Comparison of ENCODE assay signal across 17 cellular contexts in genomic region chr21:37341254-37341960, GRCh38. TPM values are rescaled to one million over a fixed set of nuclear protein-coding genes. Genes with fewer than 3 reads are reported as not detected.
DNase-seq lines count a peak whose midpoint lies in the region; ATAC-seq, FAIRE-seq and TF ChIP-seq lines count a peak whose summit lies in the region.
"Had no signal": no experiment of that assay in that cellular context is flagged by ENCODE, and none has a peak within 500 bp of the region (broad histone marks: within the 10 kb centered on the region; RNA-seq: fewer than 3 reads in every experiment).

No MANE protein-coding gene starts in this region.

- dilution Hi-C loops in endothelial cell of umbilical vein (cut with MboI; ENCODE audit: extremely low pct_ligation_motif_present, low sequenced_read_pairs): no loop called here

- no peak for FAIRE-seq in endothelial cell of umbilical vein (lab: Jason Lieb, UNC)

- intact Hi-C loops in endothelial cell of umbilical vein (cut with micrococcal nuclease) (loop anchor here (1.0 kb wide), 2 partner anchors 17 to 74 kb away; partner anchors contain the start of gene VPS26C), lower leg skin (cut with DNase I; ENCODE audit: low total_unique reads) (no loop called here)

- H3K4me2 ChIP-seq in endothelial cell of umbilical vein (ENCODE audit: insufficient read depth, low read length): peak overlapping the region; percentile 69
- H3K4me2 ChIP-seq: BLaER1 treated with 17β-estradiol and CSF1 and Interleukin-3, amounts not matched to agents 10 nM and 100 nM had no signal

- no peaks in the 10 kb centered on the region for H3K9me1 ChIP-seq in endothelial cell of umbilical vein (replicated peaks; ENCODE audit: control insufficient read depth, extremely low read depth, insufficient read depth, low read length)

- H3K4me1 ChIP-seq in endothelial cell of umbilical vein (ENCODE audit: control insufficient read depth, extremely low read depth, insufficient read depth, low read length) (peaks cover 36% of the 10 kb centered on the region), mesodermal cell (ENCODE audit: control insufficient read depth, insufficient read depth, low read length, poor library complexity, severe bottlenecking) (peaks cover 19% of the 10 kb centered on the region)

- DNase-seq in Daoy (ENCODE audit: low read depth): peak; percentile 36
- peak; percentile 45 for DNase-seq in NCI-H226
- peak; percentile 62 for DNase-seq in endothelial cell of umbilical vein (ENCODE audit: low read depth, low spot score)
- DNase-seq in lower leg skin (ENCODE audit: low spot score in 2 of 2): no peak
- no peak for DNase-seq in SW 1271 (lab: John Stamatoyannopoulos, UW)
- DNase-seq: activated CD4-positive, alpha-beta T cell treated with anti-CD3 and anti-CD28 coated beads for 1 hour; activated gamma-delta T cell; cortex of kidney; left lung; NCI-H1092 treated with DMSO at 0.1 percent for 48 hours; NCI-H2171 treated with DMSO at 0.1 percent for 48 hours; SHP77; T1000 had no signal

- no peaks in the 10 kb centered on the region for H3K9me3 ChIP-seq in endothelial cell of umbilical vein (replicated peaks; ENCODE audit: control insufficient read depth, insufficient read depth, low read length)
- no peaks in the 10 kb centered on the region for H3K9me3 ChIP-seq in mesodermal cell (ENCODE audit: control insufficient read depth, low read length)

- no peaks in the 10 kb centered on the region for H3K27me3 ChIP-seq in endothelial cell of umbilical vein (ENCODE audit: control insufficient read depth in 2 of 2, insufficient read depth in 2 of 2, low read length in 2 of 2)
- H3K27me3 ChIP-seq: BLaER1 treated with 17β-estradiol and CSF1 and Interleukin-3, amounts not matched to agents 10 nM and 100 nM; left lung had no signal

- no peak for ATAC-seq in HG02870 (IDR thresholded peaks at IDR 0.05; ENCODE audit: unreplicated experiment)
- ATAC-seq in HG03095 (IDR thresholded peaks at IDR 0.05; ENCODE audit: unreplicated experiment): no peak
- ATAC-seq: left lung had no signal

- H3K79me2 ChIP-seq in endothelial cell of umbilical vein (ENCODE audit: control insufficient read depth, insufficient read depth, low read length): no peaks in the 10 kb centered on the region

- TSS peak; percentile 65 for BruUV-seq in endothelial cell of umbilical vein (replicated peaks; lab: Mats Ljungman, UMichigan)

- H3K27ac ChIP-seq in endothelial cell of umbilical vein (ENCODE audit: insufficient read depth, low read depth, low read length) (peak overlapping the region; percentile 85), mesodermal cell (ENCODE audit: low read depth, low read length, severe bottlenecking) (peak overlapping the region; percentile 71)
- H3K27ac ChIP-seq: BLaER1 treated with 17β-estradiol and CSF1 and Interleukin-3, amounts not matched to agents 10 nM and 100 nM; left lung had no signal

- H3K9ac ChIP-seq in endothelial cell of umbilical vein (replicated peaks; ENCODE audit: extremely low read depth, insufficient read depth, low read length): peak overlapping the region; percentile 48
- H3K9ac ChIP-seq: BLaER1 treated with 17β-estradiol and CSF1 and Interleukin-3, amounts not matched to agents 10 nM and 100 nM had no signal

- peak overlapping the region in 1 of 3 experiments; percentile 19 for H3K4me3 ChIP-seq in endothelial cell of umbilical vein (replicated peaks in 1 of 3; ENCODE audit: insufficient read depth in 1 of 3, low read depth in 1 of 3, low read length in 3 of 3)
- no peak overlapping the region for H3K4me3 ChIP-seq in mesodermal cell (ENCODE audit: extremely low read depth, insufficient read depth, low read length, poor library complexity, severe bottlenecking)
- no peak overlapping the region for H3K4me3 ChIP-seq in lower leg skin (ENCODE audit: low read depth, poor library complexity, severe bottlenecking)
- H3K4me3 ChIP-seq: BLaER1 treated with 17β-estradiol and CSF1 and Interleukin-3, amounts not matched to agents 10 nM and 100 nM; left lung had no signal

- POLR2A ChIA-PET in endothelial cell of umbilical vein (lab: Charles Lee): no interaction called here

- TF ChIP-seq POLR2A in endothelial cell of umbilical vein (IDR thresholded peaks at IDR 0.05; ENCODE audit: low read depth, low read length): no peak
- no peak for TF ChIP-seq POLR2A in lower leg skin (IDR thresholded peaks at IDR 0.05)

- CTCF ChIA-PET in endothelial cell of umbilical vein (lab: Charles Lee): interaction anchor here (1.0 kb wide), 1 partner anchor 17 kb away, joined by 3 read pairs; no protein-coding TSS in a partner anchor

- no peaks in the 10 kb centered on the region for H3K36me3 ChIP-seq in endothelial cell of umbilical vein (ENCODE audit: control insufficient read depth in 2 of 2, extremely low read depth in 1 of 2, insufficient read depth in 2 of 2, low read length in 2 of 2)
- no peaks in the 10 kb centered on the region for H3K36me3 ChIP-seq in mesodermal cell (ENCODE audit: control insufficient read depth, insufficient read depth, low read length)
- H3K36me3 ChIP-seq: BLaER1 treated with 17β-estradiol and CSF1 and Interleukin-3, amounts not matched to agents 10 nM and 100 nM; left lung had no signal

- H4K20me1 ChIP-seq in endothelial cell of umbilical vein (replicated peaks; ENCODE audit: control insufficient read depth, extremely low read depth, insufficient read depth, low read length): no peaks in the 10 kb centered on the region
- H4K20me1 ChIP-seq: BLaER1 treated with 17β-estradiol and CSF1 and Interleukin-3, amounts not matched to agents 10 nM and 100 nM had no signal

- peak overlapping the region; percentile 35 for H2AFZ ChIP-seq in endothelial cell of umbilical vein (ENCODE audit: low read depth, low read length)

- TF ChIP-seq CTCF in endothelial cell of umbilical vein (IDR thresholded peaks at IDR 0.05; ENCODE audit: extremely low read depth in 1 of 2, insufficient read depth in 1 of 2, low read depth in 1 of 2, low read length in 2 of 2) (no peak), lower leg skin (IDR thresholded peaks at IDR 0.05) (no peak)

- WGBS in mesodermal cell (ENCODE audit: insufficient coverage in 2 of 2), 2 experiments: 90% methylated on average over 2 of the region's 8 CpGs; no CpG with 5 or more reads in 1 of the 2 experiments
- WGBS in lower leg skin, 2 donors: 32 to 36% methylated on average over 8 of the region's 8 CpGs

TF ChIP-seq in endothelial cell of umbilical vein, 7 proteins besides CTCF, POLR2A, EP300 and RAD21:
- peak; percentile 16 for TF ChIP-seq FOS (IDR thresholded peaks at IDR 0.05; ENCODE audit: borderline replicate concordance, insufficient read depth, low read length)
- no peak for TF ChIP-seq MAX (IDR thresholded peaks at IDR 0.05; ENCODE audit: insufficient read depth, insufficient read length)
- TF ChIP-seq POLR2AphosphoS5 (IDR thresholded peaks at IDR 0.05; ENCODE audit: insufficient read depth, low read depth, low read length): no peak
- no peak for TF ChIP-seq GATA2 (IDR thresholded peaks at IDR 0.05; ENCODE audit: insufficient read depth, insufficient read length, low read depth, low read length)
- TF ChIP-seq MYC (IDR thresholded peaks at IDR 0.05; ENCODE audit: low read depth, low read length): no peak
- no peak for TF ChIP-seq EZH2 (IDR thresholded peaks at IDR 0.05; ENCODE audit: borderline replicate concordance, low read depth, low read length, severe bottlenecking)
- peak; percentile 27 for TF ChIP-seq JUN (IDR thresholded peaks at IDR 0.05; ENCODE audit: borderline replicate concordance, insufficient read depth, insufficient read length, low read depth)

RNA-seq across cellular contexts. Expression of gene DYRK1A, which starts 25.2 kb away (rescaled TPM):
- total RNA-seq in Daoy (2014; rRNA removed; shearing (Covaris generic)): 34.8 and 36.9 TPM in 2 replicates
- 51.8 TPM in 2 replicates for total RNA-seq in endothelial cell of umbilical vein
- polyA plus RNA-seq in endothelial cell of umbilical vein: 53.7 and 56.5 TPM in 2 replicates
- polyA plus RNA-seq in endothelial cell of umbilical vein (2011; cell fraction: cytosol; rRNA removed): 26.4 and 27.6 TPM in 2 replicates
- 170 and 171 TPM in 2 replicates for polyA plus RNA-seq in endothelial cell of umbilical vein (2011; cell fraction: nucleus; rRNA removed)
- polyA plus RNA-seq in endothelial cell of umbilical vein (2012): 19.3 and 21.1 TPM in 2 replicates
- 159 and 164 TPM in 2 replicates for polyA minus RNA-seq in endothelial cell of umbilical vein
- polyA minus RNA-seq in endothelial cell of umbilical vein (2011; cell fraction: cytosol; rRNA and poly(A)+ RNA removed): 50.5 TPM
- 174 and 262 TPM in 2 replicates for polyA minus RNA-seq in endothelial cell of umbilical vein (2011; cell fraction: nucleus; rRNA and poly(A)+ RNA removed)
- 26.4 TPM for polyA plus RNA-seq in mesodermal cell (2013, experiment 1 of 2)
- 25.2 TPM for polyA plus RNA-seq in mesodermal cell (2013, experiment 2 of 2)
- 10 to 100 TPM; 60.2 to 97.8 (median 79.8) TPM for total RNA-seq in lower leg skin

Comparison
In these comparisons a context has a peak if more than half of its experiments do, and no peak if none do; other contexts are left out.
1. DNase-seq: peak in Daoy (single experiment), NCI-H226 (single experiment) and endothelial cell of umbilical vein (single experiment); none in lower leg skin (0 of 2) and SW 1271 (0 of 2).